In the genomic region with DNA sequence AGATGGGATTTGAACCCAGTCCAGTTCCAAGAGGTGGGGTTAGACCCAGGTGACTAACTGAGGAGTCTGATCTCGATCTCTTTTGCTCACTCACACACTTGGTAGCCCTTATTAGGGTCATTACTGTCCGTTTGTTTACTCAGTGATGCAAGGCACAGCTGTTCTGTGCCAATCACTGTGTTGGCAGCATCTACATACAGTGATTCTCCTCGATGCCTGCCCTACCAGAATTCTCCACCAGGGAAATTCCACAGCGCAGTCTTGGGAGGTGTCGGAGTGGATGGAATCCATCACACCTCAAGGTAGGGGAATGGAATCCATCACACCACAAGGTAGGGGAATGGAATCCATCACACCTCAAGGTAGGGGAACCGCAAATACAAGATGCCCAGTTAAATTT, we compare ENCODE assay signal across 18 cellular contexts.
DNase-seq lines count a peak whose midpoint lies in the region; ATAC-seq and TF ChIP-seq lines count a peak whose summit lies in the region.
"Had no signal": no experiment of that assay in that cellular context is flagged by ENCODE, and none has a peak within 500 bp of the region (broad histone marks: within the 10 kb centered on the region; RNA-seq: fewer than 3 reads in every experiment).

No MANE protein-coding gene starts in this region.

- intact Hi-C loops in dendritic cell treated with granulocyte-macrophage colony-stimulating factor and Interleukin-4, amounts not matched to agents 40 ng/mL and 50 ng/mL, for 4 days (cut with micrococcal nuclease), result loop anchor here (10.0 kb wide), 1 partner anchor 124 kb away; no protein-coding TSS in a partner anchor
- intact Hi-C loops in heart right ventricle (cut with DNase I), result loop anchor here in 1 of 10 donors (10.0 kb wide), 1 partner anchor 254 kb away; no protein-coding TSS in a partner anchor

- TF ChIP-seq CTCF in glutamatergic neuron (IDR thresholded peaks at IDR 0.05; ENCODE audit: partially characterized antibody, unreplicated experiment), result peak; percentile 40
- TF ChIP-seq CTCF in mesothelial cell of epicardium (IDR thresholded peaks at IDR 0.05; ENCODE audit: unreplicated experiment), result peak; percentile 49
- TF ChIP-seq CTCF in heart right ventricle (IDR thresholded peaks at IDR 0.05), result no peak

- peaks cover 0 to 41% (median 21%) of the 10 kb centered on the region in 7 donors for H3K27me3 ChIP-seq in heart right ventricle
- H3K27me3 ChIP-seq: BE2C had no signal

- H3K4me1 Mint-ChIP-seq in dendritic cell treated with granulocyte-macrophage colony-stimulating factor and Interleukin-4, amounts not matched to agents 40 ng/mL and 50 ng/mL, for 4 days (ENCODE audit: low read depth), result peaks cover 50% of the 10 kb centered on the region
- H3K4me1 Mint-ChIP-seq in glutamatergic neuron (ENCODE audit: low read depth, unreplicated experiment) (peaks cover 3% of the 10 kb centered on the region), mesothelial cell of epicardium (peaks cover 6% of the 10 kb centered on the region)
- H3K4me1 Mint-ChIP-seq in stimulated activated naive B cell treated with anti-CD40 and anti-IgM and Interleukin-4, amounts not matched to agents 10 μg/mL and 1 μg/mL and 100 μg/mL, for 72 hours, result peaks cover 0 to 1% of the 10 kb centered on the region in 2 donors

- H3K4me1 ChIP-seq in heart right ventricle, result peaks cover 0 to under 1% (median 0%) of the 10 kb centered on the region in 9 donors
- H3K4me1 ChIP-seq: BE2C had no signal

- WGBS in heart right ventricle, 2 donors, result 88 to 93% methylated on average over 6 of the region's 6 CpGs

- H3K36me3 Mint-ChIP-seq in dendritic cell treated with granulocyte-macrophage colony-stimulating factor and Interleukin-4, amounts not matched to agents 40 ng/mL and 50 ng/mL, for 4 days (ENCODE audit: low read depth), result no peaks in the 10 kb centered on the region
- H3K36me3 Mint-ChIP-seq in glutamatergic neuron (ENCODE audit: unreplicated experiment) (no peaks in the 10 kb centered on the region), mesothelial cell of epicardium (no peaks in the 10 kb centered on the region)
- H3K36me3 Mint-ChIP-seq in stimulated activated naive B cell treated with anti-CD40 and anti-IgM and Interleukin-4, amounts not matched to agents 10 μg/mL and 1 μg/mL and 100 μg/mL, for 72 hours, result no peaks in the 10 kb centered on the region
- H3K36me3 Mint-ChIP-seq: CD4-positive, CD25-positive, alpha-beta regulatory T cell had no signal

- no peak overlapping the region for H3K4me3 Mint-ChIP-seq in dendritic cell treated with granulocyte-macrophage colony-stimulating factor and Interleukin-4, amounts not matched to agents 40 ng/mL and 50 ng/mL, for 4 days
- no peak overlapping the region for H3K4me3 Mint-ChIP-seq in glutamatergic neuron (ENCODE audit: unreplicated experiment)
- no peak overlapping the region for H3K4me3 Mint-ChIP-seq in mesothelial cell of epicardium
- no peak overlapping the region for H3K4me3 Mint-ChIP-seq in stimulated activated naive B cell treated with anti-CD40 and anti-IgM and Interleukin-4, amounts not matched to agents 10 μg/mL and 1 μg/mL and 100 μg/mL, for 72 hours
- H3K4me3 Mint-ChIP-seq: CD4-positive, CD25-positive, alpha-beta regulatory T cell; CD8-positive, alpha-beta memory T cell had no signal

- peak overlapping the region; percentile 14 for H3K27ac Mint-ChIP-seq in dendritic cell treated with granulocyte-macrophage colony-stimulating factor and Interleukin-4, amounts not matched to agents 40 ng/mL and 50 ng/mL, for 4 days
- H3K27ac Mint-ChIP-seq in glutamatergic neuron (ENCODE audit: unreplicated experiment) (no peak overlapping the region), mesothelial cell of epicardium (no peak overlapping the region)
- peak overlapping the region; percentile 26 for H3K27ac Mint-ChIP-seq in stimulated activated naive B cell treated with anti-CD40 and anti-IgM and Interleukin-4, amounts not matched to agents 10 μg/mL and 1 μg/mL and 100 μg/mL, for 72 hours
- H3K27ac Mint-ChIP-seq: CD4-positive, CD25-positive, alpha-beta regulatory T cell; CD8-positive, alpha-beta memory T cell had no signal

- H3K36me3 ChIP-seq in heart right ventricle, result no peaks in the 10 kb centered on the region
- H3K36me3 ChIP-seq: BE2C had no signal

- H3K4me3 ChIP-seq in heart right ventricle, result no peak overlapping the region
- H3K4me3 ChIP-seq: GM12878 had no signal

- ATAC-seq in stimulated activated naive B cell treated with anti-CD40 and anti-IgM and Interleukin-4, amounts not matched to agents 10 μg/mL and 1 μg/mL and 100 μg/mL, for 72 hours (replicated peaks), result no peak
- no peak for ATAC-seq in heart right ventricle
- ATAC-seq: GM12878 had no signal

- H3K9me3 Mint-ChIP-seq in dendritic cell treated with granulocyte-macrophage colony-stimulating factor and Interleukin-4, amounts not matched to agents 40 ng/mL and 50 ng/mL, for 4 days, result no peaks in the 10 kb centered on the region
- H3K9me3 Mint-ChIP-seq in glutamatergic neuron (ENCODE audit: unreplicated experiment), result peaks cover 2% of the 10 kb centered on the region
- no peaks in the 10 kb centered on the region for H3K9me3 Mint-ChIP-seq in mesothelial cell of epicardium
- H3K9me3 Mint-ChIP-seq in stimulated activated naive B cell treated with anti-CD40 and anti-IgM and Interleukin-4, amounts not matched to agents 10 μg/mL and 1 μg/mL and 100 μg/mL, for 72 hours, result no peaks in the 10 kb centered on the region
- H3K9me3 Mint-ChIP-seq: CD8-positive, alpha-beta memory T cell had no signal

- DNase-seq in glutamatergic neuron, result no peak
- no peak for DNase-seq in mesothelial cell of epicardium (ENCODE audit: low spot score in 2 of 2, unreplicated experiment in 2 of 2)
- DNase-seq in stimulated activated naive B cell treated with anti-CD40 and anti-IgM and Interleukin-4, amounts not matched to agents 10 μg/mL and 1 μg/mL and 100 μg/mL, for 72 hours, result no peak
- DNase-seq in kidney tubule cell (ENCODE audit: low spot score), result no peak
- DNase-seq in heart right ventricle, result no peak
- DNase-seq in GOT3 (lab: John Stamatoyannopoulos, UW), result no peak
- DNase-seq: BE2C; C1 segment of cervical spinal cord; CD4-positive, CD25-positive, alpha-beta regulatory T cell; CD8-positive, alpha-beta memory T cell; COR-L47; DMS 273 treated with DMSO at 0.1 percent for 48 hours; DMS53; DND-41; EL; HCEC 1CT had no signal

- no peak overlapping the region for H3K27ac ChIP-seq in heart right ventricle

- H3K9me3 ChIP-seq in heart right ventricle, result no peaks in the 10 kb centered on the region

- H3K27me3 Mint-ChIP-seq in dendritic cell treated with granulocyte-macrophage colony-stimulating factor and Interleukin-4, amounts not matched to agents 40 ng/mL and 50 ng/mL, for 4 days, result peaks cover 15% of the 10 kb centered on the region
- peaks cover 2% of the 10 kb centered on the region for H3K27me3 Mint-ChIP-seq in glutamatergic neuron (ENCODE audit: unreplicated experiment)
- H3K27me3 Mint-ChIP-seq in mesothelial cell of epicardium (ENCODE audit: low read depth), result peaks cover 69% of the 10 kb centered on the region
- peaks cover 84 to 85% of the 10 kb centered on the region in 2 donors for H3K27me3 Mint-ChIP-seq in stimulated activated naive B cell treated with anti-CD40 and anti-IgM and Interleukin-4, amounts not matched to agents 10 μg/mL and 1 μg/mL and 100 μg/mL, for 72 hours

Comparison
In these comparisons a context has a peak if more than half of its experiments do, and no peak if none do; other contexts are left out.
1. H3K27ac Mint-ChIP-seq: peak in dendritic cell treated with granulocyte-macrophage colony-stimulating factor and Interleukin-4, amounts not matched to agents 40 ng/mL and 50 ng/mL, for 4 days (single experiment) and stimulated activated naive B cell treated with anti-CD40 and anti-IgM and Interleukin-4, amounts not matched to agents 10 μg/mL and 1 μg/mL and 100 μg/mL, for 72 hours (single experiment); none in glutamatergic neuron (single experiment) and mesothelial cell of epicardium (single experiment).
2. CTCF ChIP-seq: peak in glutamatergic neuron (single experiment) and mesothelial cell of epicardium (single experiment); none in heart right ventricle (0 of 9).